ENCODE assay signal across 22 cellular contexts in the genomic region with DNA sequence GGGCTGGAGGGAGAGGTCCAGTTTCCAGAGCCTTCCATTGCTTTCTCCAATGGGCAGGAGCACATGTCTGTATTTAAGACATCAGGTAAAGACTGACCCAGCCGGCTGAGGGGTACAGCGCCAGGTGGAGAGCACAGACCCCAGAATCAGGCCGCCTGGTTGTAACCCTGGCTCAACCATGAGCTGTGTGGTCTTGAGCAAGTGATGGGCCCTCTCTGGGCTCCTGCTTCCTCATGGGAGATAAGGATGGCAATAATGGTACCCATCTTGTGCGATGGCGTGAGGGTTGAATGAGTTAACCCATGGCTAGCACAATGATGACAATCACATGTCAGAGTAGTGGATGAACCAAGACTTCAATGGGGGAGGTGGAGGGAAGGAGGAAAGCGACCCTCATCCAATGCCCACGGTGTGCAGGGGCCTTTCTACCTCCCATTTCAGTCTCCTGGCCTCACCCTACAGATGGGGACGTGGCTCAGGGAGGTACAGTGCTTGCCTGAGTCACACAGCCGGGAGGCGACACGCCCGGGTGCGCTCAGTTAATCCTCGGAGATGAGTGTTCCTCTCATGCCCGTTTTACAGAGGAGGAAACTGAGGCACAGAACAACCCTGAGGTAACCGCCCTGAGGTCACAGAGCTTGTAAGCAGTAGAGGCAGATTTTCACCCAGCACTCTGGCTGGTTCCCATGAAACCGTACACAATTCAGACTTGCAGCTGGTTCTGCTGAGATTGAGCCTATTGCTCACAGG.
DNase-seq lines count a peak whose midpoint lies in the region; ATAC-seq, FAIRE-seq and TF ChIP-seq lines count a peak whose summit lies in the region.
"Had no signal": no experiment of that assay in that cellular context is flagged by ENCODE, and none has a peak within 500 bp of the region (broad histone marks: within the 10 kb centered on the region; RNA-seq: fewer than 3 reads in every experiment).

No MANE protein-coding gene starts in this region.

- no peak for TF ChIP-seq POLR2A in HCT116 (IDR thresholded peaks at IDR 0.05; ENCODE audit: borderline replicate concordance, extremely low read depth, insufficient read depth, insufficient read length)
- no peak for TF ChIP-seq POLR2A in H1 (IDR thresholded peaks at IDR 0.05; ENCODE audit: control extremely low read depth in 1 of 2, low read depth in 2 of 2, low read length in 2 of 2)

- H3K9me2 ChIP-seq in HCT116 (ENCODE audit: insufficient read depth), result no peaks in the 10 kb centered on the region
- H3K9me2 ChIP-seq in neural cell (ENCODE audit: insufficient read depth, low read length), result no peaks in the 10 kb centered on the region

- TF ChIP-seq EP300 in H1 (IDR thresholded peaks at IDR 0.05; ENCODE audit: borderline replicate concordance in 1 of 2, low read depth in 2 of 2, low read length in 2 of 2), result no peak
- no peak for TF ChIP-seq EP300 in neural cell (conservative IDR thresholded peaks at IDR 0.05; ENCODE audit: poor library complexity, severe bottlenecking)

- RAD21 ChIA-PET in HCT116 (lab: Charles Lee; ENCODE audit: low non-redundant PET in 1 of 2, low total read pairs in 2 of 2, uncharacterized antibody in 2 of 2, unreplicated experiment in 2 of 2), result no interaction called here

- no peak overlapping the region for H3K56ac ChIP-seq in H1 (replicated peaks; ENCODE audit: insufficient read length, low read depth, low read length)

- H4K91ac ChIP-seq in H1 (replicated peaks; ENCODE audit: insufficient read length, low read length), result no peak overlapping the region

- no peak overlapping the region for H4K5ac ChIP-seq in H1 (ENCODE audit: insufficient read length, low read depth, low read length)

- H2BK120ac ChIP-seq in H1 (replicated peaks; ENCODE audit: low read depth, low read length), result no peak overlapping the region

- H2BK15ac ChIP-seq in H1 (ENCODE audit: low read length), result no peak overlapping the region

- no peak overlapping the region for H3K4me3 ChIP-seq in HCT116 (replicated peaks in 1 of 2; ENCODE audit: low read depth in 1 of 2, low read length in 2 of 2)
- no peak overlapping the region for H3K4me3 ChIP-seq in H1 (ENCODE audit: extremely low read depth in 1 of 4, insufficient read depth in 2 of 4, low read depth in 3 of 4, low read length in 4 of 4)
- H3K4me3 ChIP-seq in neural cell (ENCODE audit: low read length), result no peak overlapping the region
- H3K4me3 ChIP-seq: GM23248, Peyer's patch, SK-N-MC had no signal

- H3K23ac ChIP-seq in H1 (ENCODE audit: insufficient read length), result no peak overlapping the region

- ATAC-seq in HCT116 (peak; percentile 42; the same call in 1 of the 2 replicates), GM21717 (IDR thresholded peaks at IDR 0.05; ENCODE audit: unreplicated experiment) (no peak), GM21390 (IDR thresholded peaks at IDR 0.05; ENCODE audit: unreplicated experiment) (no peak)

- H3K27ac ChIP-seq in HCT116 (ENCODE audit: low read depth, low read length), result no peak overlapping the region
- no peak overlapping the region for H3K27ac ChIP-seq in H1 (ENCODE audit: low read depth, low read length)
- no peak overlapping the region for H3K27ac ChIP-seq in neural cell (ENCODE audit: low read length)
- H3K27ac ChIP-seq: GM23248, Peyer's patch, SK-N-MC had no signal

- POLR2A ChIA-PET in HCT116 (lab: Charles Lee) (no interaction called here), H1 (lab: Charles Lee; ENCODE audit: partially characterized antibody) (interaction anchor here (1.0 kb wide), 1 partner anchor 21 kb away, joined by 3 read pairs; no protein-coding TSS in a partner anchor)

- peak overlapping the region; percentile 37 for H3K27ac Mint-ChIP-seq in progenitor cell of endocrine pancreas
- H3K27ac Mint-ChIP-seq: H9, HFFc6 had no signal

- no peak overlapping the region for H3K4ac ChIP-seq in H1 (replicated peaks; ENCODE audit: insufficient read length, low read depth, low read length)

- WGBS in H1 (ENCODE audit: extremely low coverage in 1 of 2, insufficient coverage in 1 of 2, insufficient read length in 1 of 2, insufficient replicate concordance in 2 of 2, low coverage in 1 of 2, low lambda C conversion rate in 2 of 2, missing lambda C conversion rate in 1 of 2), 2 experiments, result 96% methylated on average over 16 of the region's 17 CpGs; no CpG with 5 or more reads in 1 of the 2 experiments

- no peak overlapping the region for H2BK5ac ChIP-seq in H1 (ENCODE audit: low read depth, low read length)

- peaks cover 5% of the 10 kb centered on the region for H3K9me3 Mint-ChIP-seq in progenitor cell of endocrine pancreas (ENCODE audit: low read depth)
- H3K9me3 Mint-ChIP-seq: H9 had no signal

- no peak overlapping the region for H3K4me3 Mint-ChIP-seq in progenitor cell of endocrine pancreas (ENCODE audit: low read depth)
- H3K4me3 Mint-ChIP-seq: H9, HFFc6 had no signal

- CTCF ChIA-PET in HCT116 (lab: Charles Lee), result no interaction called here
- CTCF ChIA-PET in H1 (lab: Charles Lee; ENCODE audit: partially characterized antibody), result interaction anchor here (0.6 to 2.4 kb wide), 6 partner anchors 16 to 343 kb away, joined by 3 to 16 read pairs (median 5); no protein-coding TSS in a partner anchor

- H3K36me3 ChIP-seq in HCT116 (ENCODE audit: control insufficient read depth in 1 of 2, insufficient read depth in 2 of 2, low read length in 2 of 2) (no peaks in the 10 kb centered on the region), H1 (ENCODE audit: control insufficient read depth in 2 of 4, insufficient read depth in 4 of 4, low read length in 3 of 4) (no peaks in the 10 kb centered on the region), neural cell (ENCODE audit: insufficient read depth, low read length) (no peaks in the 10 kb centered on the region)
- H3K36me3 ChIP-seq: Peyer's patch had no signal

- H3K23me2 ChIP-seq in H1 (ENCODE audit: low read depth, low read length), result no peaks in the 10 kb centered on the region

- H3K9ac ChIP-seq in HCT116 (ENCODE audit: low read length) (no peak overlapping the region), H1 (replicated peaks in 1 of 4; ENCODE audit: extremely low read depth in 1 of 4, low read depth in 3 of 4, low read length in 3 of 4) (no peak overlapping the region), neural cell (ENCODE audit: low read length) (peak overlapping the region; percentile 44)
- H3K9ac ChIP-seq: GM23248 had no signal

- TF ChIP-seq RAD21 in HCT116 (IDR thresholded peaks at IDR 0.05; ENCODE audit: low read depth), result no peak
- TF ChIP-seq RAD21 in H1 (IDR thresholded peaks at IDR 0.05 in 1 of 2, conservative IDR thresholded peaks at IDR 0.05 in 1 of 2; ENCODE audit: low read depth in 2 of 2, low read length in 2 of 2), result no peak
- TF ChIP-seq RAD21 in neural cell (conservative IDR thresholded peaks at IDR 0.05), result no peak

- H3K4me1 ChIP-seq in HCT116 (ENCODE audit: control insufficient read depth in 1 of 2, insufficient read depth in 2 of 2, low read length in 2 of 2), result peaks cover 0 to 7% of the 10 kb centered on the region in 2 experiments; a peak in 2 of 4 replicates
- H3K4me1 ChIP-seq in H1 (replicated peaks in 1 of 4; ENCODE audit: control insufficient read depth in 3 of 4, insufficient read depth in 4 of 4, low read length in 3 of 4), result peaks cover 0 to 3% (median 0%) of the 10 kb centered on the region in 4 experiments; a peak in 3 of 7 replicates
- H3K4me1 ChIP-seq: Peyer's patch had no signal

- H3K9me3 ChIP-seq in HCT116 (ENCODE audit: control insufficient read depth in 1 of 2, insufficient read depth in 1 of 2, low read depth in 1 of 2, low read length in 2 of 2) (no peaks in the 10 kb centered on the region), H1 (ENCODE audit: insufficient read depth in 2 of 2, low read depth in 1 of 2, low read length in 1 of 2) (no peaks in the 10 kb centered on the region), neural cell (ENCODE audit: low read length) (no peaks in the 10 kb centered on the region)

- DNase-seq in HCT116 (ENCODE audit: low read depth, low spot score) (no peak), H1 (ENCODE audit: low read depth in 1 of 2, low spot score in 2 of 2) (no peak), progenitor cell of endocrine pancreas (ENCODE audit: low spot score, unreplicated experiment) (no peak), NCI-H510A treated with DMSO at 0.1 percent for 48 hours (lab: John Stamatoyannopoulos, UW) (no peak)
- DNase-seq in activated CD4-positive, alpha-beta T cell treated with anti-CD3 and anti-CD28 coated beads, Interleukin-2, amount 50 U/mL, for 48 hours, result no peak
- DNase-seq: 8988T, ACHN, GM23248, H9, HFFc6, IMR-90, KG1, MM.1S, NCI-H2029, NCI-H446, NCI-H526, Peyer's patch, SHP77 treated with DMSO at 0.1 percent for 48 hours had no signal

- no peaks in the 10 kb centered on the region for H4K20me1 ChIP-seq in HCT116 (ENCODE audit: insufficient read depth)
- no peaks in the 10 kb centered on the region for H4K20me1 ChIP-seq in H1 (replicated peaks in 1 of 2; ENCODE audit: control insufficient read depth in 1 of 2, insufficient read depth in 2 of 2, low read length in 2 of 2)
- no peaks in the 10 kb centered on the region for H4K20me1 ChIP-seq in neural cell (ENCODE audit: insufficient read depth)

- no peaks in the 10 kb centered on the region for H3K79me1 ChIP-seq in H1 (ENCODE audit: low read depth, low read length)

- H2BK12ac ChIP-seq in H1 (ENCODE audit: low read depth, low read length), result no peak overlapping the region

- no peak overlapping the region for H3K18ac ChIP-seq in H1 (ENCODE audit: extremely low read depth, low read length)

- intact Hi-C loops in HCT116 (cut with micrococcal nuclease), result no loop called here

- no peak overlapping the region for H2AFZ ChIP-seq in HCT116 (ENCODE audit: low read depth, low read length, poor library complexity, severe bottlenecking)
- H2AFZ ChIP-seq in H1 (ENCODE audit: low read length), result no peak overlapping the region
- H2AFZ ChIP-seq in neural cell (ENCODE audit: low read depth, low read length), result no peak overlapping the region
- H2AFZ ChIP-seq: GM23248 had no signal

- no peaks in the 10 kb centered on the region for H3K79me2 ChIP-seq in HCT116 (ENCODE audit: insufficient read depth, low read length)
- H3K79me2 ChIP-seq in H1 (ENCODE audit: control insufficient read depth in 1 of 2, insufficient read depth in 2 of 2, low read length in 2 of 2), result no peaks in the 10 kb centered on the region
- H3K79me2 ChIP-seq in neural cell (replicated peaks; ENCODE audit: insufficient read depth, low read length), result no peaks in the 10 kb centered on the region

- FAIRE-seq in H1 (lab: Jason Lieb, UNC), result no peak

- no peak overlapping the region for H3K14ac ChIP-seq in H1 (ENCODE audit: insufficient read length)

- peaks cover 2% of the 10 kb centered on the region for H3K36me3 Mint-ChIP-seq in progenitor cell of endocrine pancreas (ENCODE audit: insufficient read depth)

- BruUV-seq in HCT116 (replicated peaks; lab: Mats Ljungman, UMichigan), result no TSS peak

- no peaks in the 10 kb centered on the region for H3K4me1 Mint-ChIP-seq in progenitor cell of endocrine pancreas (ENCODE audit: low read depth)

- H3K27me3 ChIP-seq in HCT116 (ENCODE audit: insufficient read depth, low read length) (no peaks in the 10 kb centered on the region), H1 (replicated peaks in 1 of 4; ENCODE audit: control insufficient read depth in 3 of 4, extremely low read depth in 1 of 4, insufficient read depth in 3 of 4, low read length in 3 of 4) (peaks cover 0 to 3% (median 0%) of the 10 kb centered on the region in 4 experiments; a peak in 2 of 7 replicates), neural cell (ENCODE audit: insufficient read depth, low read depth, low read length) (no peaks in the 10 kb centered on the region)
- H3K27me3 ChIP-seq: Peyer's patch had no signal

- H3F3A ChIP-seq in neural cell (ENCODE audit: insufficient read depth, low read length, poor library complexity, severe bottlenecking), result no peaks in the 10 kb centered on the region

- H2BK20ac ChIP-seq in H1 (ENCODE audit: low read length), result no peak overlapping the region

- H3K27me3 Mint-ChIP-seq in progenitor cell of endocrine pancreas, result peaks cover 36% of the 10 kb centered on the region

- peak overlapping the region; percentile 59; the same call in 1 of the 2 replicates for H2AK5ac ChIP-seq in H1 (ENCODE audit: low read depth, low read length)

- H4K8ac ChIP-seq in H1 (ENCODE audit: extremely low read depth, insufficient read depth, low read length), result no peak overlapping the region

- TF ChIP-seq CTCF in HCT116 (IDR thresholded peaks at IDR 0.05 in 2 of 3, conservative IDR thresholded peaks at IDR 0.05 in 1 of 3; ENCODE audit: borderline replicate concordance in 1 of 3, insufficient read depth in 1 of 3, low read depth in 2 of 3, low read length in 2 of 3) (no peak), H1 (IDR thresholded peaks at IDR 0.05; ENCODE audit: control extremely low read depth in 1 of 3, insufficient read depth in 1 of 3, low read depth in 1 of 3, low read length in 3 of 3) (no peak), neural cell (IDR thresholded peaks at IDR 0.05; ENCODE audit: poor library complexity, severe bottlenecking) (no peak), progenitor cell of endocrine pancreas (IDR thresholded peaks at IDR 0.05; ENCODE audit: unreplicated experiment) (no peak)

- 0 out of 2 replicates have a peak overlapping the region, but pooled peaks have one; percentile 5 for H3K4me2 ChIP-seq in HCT116 (ENCODE audit: low read length)
- H3K4me2 ChIP-seq in H1 (ENCODE audit: insufficient read depth in 1 of 2, low read depth in 2 of 2, low read length in 2 of 2), result no peak overlapping the region
- no peak overlapping the region for H3K4me2 ChIP-seq in neural cell (ENCODE audit: low read length)
